ENCODE assay signal across 1 cellular context in genomic region chr2:229714736-229715541, GRCh38.
A peak's percentile ranks its signal among the peaks of the same experiment; 100 is the strongest.
TF ChIP-seq lines count a peak whose summit lies in the region.

No MANE protein-coding gene starts in this region.

TF ChIP-seq in HepG2, 621 proteins besides CTCF, POLR2A, EP300 and RAD21 (continued from another document and continues in another):
- TF ChIP-seq FOXA3 (CRISPR knock-in tag; IDR thresholded peaks at IDR 0.05) (0 out of 2 replicates have a peak, but pooled peaks have one; percentile 15), SAFB2 (CRISPR knock-in tag; IDR thresholded peaks at IDR 0.05; ENCODE audit: borderline replicate concordance, low read depth) (no peak), ZC3H4 (CRISPR knock-in tag; IDR thresholded peaks at IDR 0.05; ENCODE audit: borderline replicate concordance) (no peak), ZNF337 (CRISPR knock-in tag; IDR thresholded peaks at IDR 0.05; ENCODE audit: borderline replicate concordance, low read depth) (no peak), ISX (CRISPR knock-in tag; conservative IDR thresholded peaks at IDR 0.05) (no peak), ZNF839 (CRISPR knock-in tag; IDR thresholded peaks at IDR 0.05; ENCODE audit: borderline replicate concordance) (no peak), ZNF33B (CRISPR knock-in tag; IDR thresholded peaks at IDR 0.05) (no peak), ARID5B (CRISPR knock-in tag; IDR thresholded peaks at IDR 0.05) (peak; percentile 68), EEA1 (CRISPR knock-in tag; IDR thresholded peaks at IDR 0.05; ENCODE audit: borderline replicate concordance) (no peak), TFE3 (CRISPR knock-in tag; IDR thresholded peaks at IDR 0.05) (peak; percentile 43; the same call in 1 of the 2 replicates), ZNF777 (CRISPR knock-in tag; IDR thresholded peaks at IDR 0.05) (no peak), NR2F6 (IDR thresholded peaks at IDR 0.05) (no peak), NR2F6 (CRISPR knock-in tag; IDR thresholded peaks at IDR 0.05) (peak; percentile 56; the same call in 1 of the 2 replicates), ZNF484 (CRISPR knock-in tag; IDR thresholded peaks at IDR 0.05; ENCODE audit: borderline replicate concordance, low read depth) (no peak), ZBTB1 (CRISPR knock-in tag; IDR thresholded peaks at IDR 0.05; ENCODE audit: borderline replicate concordance) (no peak), SOX13 (IDR thresholded peaks at IDR 0.05) (no peak), SOX13 (CRISPR knock-in tag; conservative IDR thresholded peaks at IDR 0.05 in 1 of 2, IDR thresholded peaks at IDR 0.05 in 1 of 2) (peak in 1 of 2 experiments; percentile 29; a peak in 1 of 4 replicates), POGZ (CRISPR knock-in tag; IDR thresholded peaks at IDR 0.05) (no peak), KDM4B (CRISPR knock-in tag; IDR thresholded peaks at IDR 0.05) (no peak), ZSCAN31 (CRISPR knock-in tag; IDR thresholded peaks at IDR 0.05; ENCODE audit: low read depth) (peak; percentile 74; the same call in 1 of the 2 replicates), ZNF207 (IDR thresholded peaks at IDR 0.05; ENCODE audit: borderline replicate concordance) (no peak), SPEN (CRISPR knock-in tag; IDR thresholded peaks at IDR 0.05; ENCODE audit: low read depth) (peak; percentile 44; the same call in 1 of the 2 replicates), ATM (IDR thresholded peaks at IDR 0.05; ENCODE audit: borderline replicate concordance) (no peak), NFE2 (CRISPR knock-in tag; IDR thresholded peaks at IDR 0.05) (no peak)
- TF ChIP-seq, protein P1, sequence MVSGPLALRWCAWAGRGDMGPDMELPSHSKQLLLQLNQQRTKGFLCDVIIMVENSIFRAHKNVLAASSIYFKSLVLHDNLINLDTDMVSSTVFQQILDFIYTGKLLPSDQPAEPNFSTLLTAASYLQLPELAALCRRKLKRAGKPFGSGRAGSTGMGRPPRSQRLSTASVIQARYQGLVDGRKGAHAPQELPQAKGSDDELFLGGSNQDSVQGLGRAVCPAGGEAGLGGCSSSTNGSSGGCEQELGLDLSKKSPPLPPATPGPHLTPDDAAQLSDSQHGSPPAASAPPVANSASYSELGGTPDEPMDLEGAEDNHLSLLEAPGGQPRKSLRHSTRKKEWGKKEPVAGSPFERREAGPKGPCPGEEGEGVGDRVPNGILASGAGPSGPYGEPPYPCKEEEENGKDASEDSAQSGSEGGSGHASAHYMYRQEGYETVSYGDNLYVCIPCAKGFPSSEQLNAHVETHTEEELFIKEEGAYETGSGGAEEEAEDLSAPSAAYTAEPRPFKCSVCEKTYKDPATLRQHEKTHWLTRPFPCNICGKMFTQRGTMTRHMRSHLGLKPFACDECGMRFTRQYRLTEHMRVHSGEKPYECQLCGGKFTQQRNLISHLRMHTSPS (CRISPR knock-in tag; IDR thresholded peaks at IDR 0.05; ENCODE audit: low read depth), result 0 out of 2 replicates have a peak, but pooled peaks have one; percentile 34
- TF ChIP-seq, protein P2, sequence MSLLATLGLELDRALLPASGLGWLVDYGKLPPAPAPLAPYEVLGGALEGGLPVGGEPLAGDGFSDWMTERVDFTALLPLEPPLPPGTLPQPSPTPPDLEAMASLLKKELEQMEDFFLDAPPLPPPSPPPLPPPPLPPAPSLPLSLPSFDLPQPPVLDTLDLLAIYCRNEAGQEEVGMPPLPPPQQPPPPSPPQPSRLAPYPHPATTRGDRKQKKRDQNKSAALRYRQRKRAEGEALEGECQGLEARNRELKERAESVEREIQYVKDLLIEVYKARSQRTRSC (CRISPR knock-in tag; IDR thresholded peaks at IDR 0.05; ENCODE audit: low read depth), result no peak
- TF ChIP-seq, protein P3, sequence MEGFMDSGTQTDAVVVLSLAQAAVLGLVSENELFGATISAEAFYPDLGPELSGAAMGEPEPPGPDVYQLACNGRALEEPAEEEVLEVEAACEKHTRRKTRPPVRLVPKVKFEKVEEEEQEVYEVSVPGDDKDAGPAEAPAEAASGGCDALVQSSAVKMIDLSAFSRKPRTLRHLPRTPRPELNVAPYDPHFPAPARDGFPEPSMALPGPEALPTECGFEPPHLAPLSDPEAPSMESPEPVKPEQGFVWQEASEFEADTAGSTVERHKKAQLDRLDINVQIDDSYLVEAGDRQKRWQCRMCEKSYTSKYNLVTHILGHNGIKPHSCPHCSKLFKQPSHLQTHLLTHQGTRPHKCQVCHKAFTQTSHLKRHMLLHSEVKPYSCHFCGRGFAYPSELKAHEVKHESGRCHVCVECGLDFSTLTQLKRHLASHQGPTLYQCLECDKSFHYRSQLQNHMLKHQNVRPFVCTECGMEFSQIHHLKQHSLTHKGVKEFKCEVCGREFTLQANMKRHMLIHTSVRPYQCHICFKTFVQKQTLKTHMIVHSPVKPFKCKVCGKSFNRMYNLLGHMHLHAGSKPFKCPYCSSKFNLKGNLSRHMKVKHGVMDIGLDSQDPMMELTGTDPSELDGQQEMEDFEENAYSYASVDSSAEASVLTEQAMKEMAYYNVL (CRISPR knock-in tag; IDR thresholded peaks at IDR 0.05; ENCODE audit: borderline replicate concordance), result no peak
- TF ChIP-seq, protein P4, sequence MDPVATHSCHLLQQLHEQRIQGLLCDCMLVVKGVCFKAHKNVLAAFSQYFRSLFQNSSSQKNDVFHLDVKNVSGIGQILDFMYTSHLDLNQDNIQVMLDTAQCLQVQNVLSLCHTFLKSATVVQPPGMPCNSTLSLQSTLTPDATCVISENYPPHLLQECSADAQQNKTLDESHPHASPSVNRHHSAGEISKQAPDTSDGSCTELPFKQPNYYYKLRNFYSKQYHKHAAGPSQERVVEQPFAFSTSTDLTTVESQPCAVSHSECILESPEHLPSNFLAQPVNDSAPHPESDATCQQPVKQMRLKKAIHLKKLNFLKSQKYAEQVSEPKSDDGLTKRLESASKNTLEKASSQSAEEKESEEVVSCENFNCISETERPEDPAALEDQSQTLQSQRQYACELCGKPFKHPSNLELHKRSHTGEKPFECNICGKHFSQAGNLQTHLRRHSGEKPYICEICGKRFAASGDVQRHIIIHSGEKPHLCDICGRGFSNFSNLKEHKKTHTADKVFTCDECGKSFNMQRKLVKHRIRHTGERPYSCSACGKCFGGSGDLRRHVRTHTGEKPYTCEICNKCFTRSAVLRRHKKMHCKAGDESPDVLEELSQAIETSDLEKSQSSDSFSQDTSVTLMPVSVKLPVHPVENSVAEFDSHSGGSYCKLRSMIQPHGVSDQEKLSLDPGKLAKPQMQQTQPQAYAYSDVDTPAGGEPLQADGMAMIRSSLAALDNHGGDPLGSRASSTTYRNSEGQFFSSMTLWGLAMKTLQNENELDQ (CRISPR knock-in tag; IDR thresholded peaks at IDR 0.05; ENCODE audit: borderline replicate concordance), result 0 out of 2 replicates have a peak, but pooled peaks have one; percentile 85
- TF ChIP-seq, protein P5, sequence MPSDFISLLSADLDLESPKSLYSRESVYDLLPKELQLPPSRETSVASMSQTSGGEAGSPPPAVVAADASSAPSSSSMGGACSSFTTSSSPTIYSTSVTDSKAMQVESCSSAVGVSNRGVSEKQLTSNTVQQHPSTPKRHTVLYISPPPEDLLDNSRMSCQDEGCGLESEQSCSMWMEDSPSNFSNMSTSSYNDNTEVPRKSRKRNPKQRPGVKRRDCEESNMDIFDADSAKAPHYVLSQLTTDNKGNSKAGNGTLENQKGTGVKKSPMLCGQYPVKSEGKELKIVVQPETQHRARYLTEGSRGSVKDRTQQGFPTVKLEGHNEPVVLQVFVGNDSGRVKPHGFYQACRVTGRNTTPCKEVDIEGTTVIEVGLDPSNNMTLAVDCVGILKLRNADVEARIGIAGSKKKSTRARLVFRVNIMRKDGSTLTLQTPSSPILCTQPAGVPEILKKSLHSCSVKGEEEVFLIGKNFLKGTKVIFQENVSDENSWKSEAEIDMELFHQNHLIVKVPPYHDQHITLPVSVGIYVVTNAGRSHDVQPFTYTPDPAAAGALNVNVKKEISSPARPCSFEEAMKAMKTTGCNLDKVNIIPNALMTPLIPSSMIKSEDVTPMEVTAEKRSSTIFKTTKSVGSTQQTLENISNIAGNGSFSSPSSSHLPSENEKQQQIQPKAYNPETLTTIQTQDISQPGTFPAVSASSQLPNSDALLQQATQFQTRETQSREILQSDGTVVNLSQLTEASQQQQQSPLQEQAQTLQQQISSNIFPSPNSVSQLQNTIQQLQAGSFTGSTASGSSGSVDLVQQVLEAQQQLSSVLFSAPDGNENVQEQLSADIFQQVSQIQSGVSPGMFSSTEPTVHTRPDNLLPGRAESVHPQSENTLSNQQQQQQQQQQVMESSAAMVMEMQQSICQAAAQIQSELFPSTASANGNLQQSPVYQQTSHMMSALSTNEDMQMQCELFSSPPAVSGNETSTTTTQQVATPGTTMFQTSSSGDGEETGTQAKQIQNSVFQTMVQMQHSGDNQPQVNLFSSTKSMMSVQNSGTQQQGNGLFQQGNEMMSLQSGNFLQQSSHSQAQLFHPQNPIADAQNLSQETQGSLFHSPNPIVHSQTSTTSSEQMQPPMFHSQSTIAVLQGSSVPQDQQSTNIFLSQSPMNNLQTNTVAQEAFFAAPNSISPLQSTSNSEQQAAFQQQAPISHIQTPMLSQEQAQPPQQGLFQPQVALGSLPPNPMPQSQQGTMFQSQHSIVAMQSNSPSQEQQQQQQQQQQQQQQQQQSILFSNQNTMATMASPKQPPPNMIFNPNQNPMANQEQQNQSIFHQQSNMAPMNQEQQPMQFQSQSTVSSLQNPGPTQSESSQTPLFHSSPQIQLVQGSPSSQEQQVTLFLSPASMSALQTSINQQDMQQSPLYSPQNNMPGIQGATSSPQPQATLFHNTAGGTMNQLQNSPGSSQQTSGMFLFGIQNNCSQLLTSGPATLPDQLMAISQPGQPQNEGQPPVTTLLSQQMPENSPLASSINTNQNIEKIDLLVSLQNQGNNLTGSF (CRISPR knock-in tag; IDR thresholded peaks at IDR 0.05), result peak; percentile 46; the same call in 1 of the 2 replicates
- TF ChIP-seq, protein P6, sequence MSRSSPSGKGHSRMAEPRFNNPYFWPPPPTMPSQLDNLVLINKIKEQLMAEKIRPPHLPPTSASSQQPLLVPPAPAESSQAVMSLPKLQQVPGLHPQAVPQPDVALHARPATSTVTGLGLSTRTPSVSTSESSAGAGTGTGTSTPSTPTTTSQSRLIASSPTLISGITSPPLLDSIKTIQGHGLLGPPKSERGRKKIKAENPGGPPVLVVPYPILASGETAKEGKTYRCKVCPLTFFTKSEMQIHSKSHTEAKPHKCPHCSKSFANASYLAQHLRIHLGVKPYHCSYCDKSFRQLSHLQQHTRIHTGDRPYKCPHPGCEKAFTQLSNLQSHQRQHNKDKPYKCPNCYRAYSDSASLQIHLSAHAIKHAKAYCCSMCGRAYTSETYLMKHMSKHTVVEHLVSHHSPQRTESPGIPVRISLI (CRISPR knock-in tag; IDR thresholded peaks at IDR 0.05; ENCODE audit: borderline replicate concordance), result no peak
